ENCODE assay signal across 33 cellular contexts in genomic region chr12:23855813-23856212, GRCh38.
DNase-seq lines count a peak whose midpoint lies in the region; ATAC-seq and TF ChIP-seq lines count a peak whose summit lies in the region.
"Had no signal": no experiment of that assay in that cellular context is flagged by ENCODE, and none has a peak within 500 bp of the region (broad histone marks: within the 10 kb centered on the region; RNA-seq: fewer than 3 reads in every experiment).

No MANE protein-coding gene starts in this region.

- intact Hi-C loops in thyroid gland (cut with DNase I) (no loop called here), left colon (cut with DNase I, micrococcal nuclease) (no loop called here)

- ATAC-seq in GM18511 (IDR thresholded peaks at IDR 0.05; ENCODE audit: unreplicated experiment) = peak; percentile 68
- ATAC-seq in GM19463 (IDR thresholded peaks at IDR 0.05; ENCODE audit: unreplicated experiment) = peak; percentile 71
- ATAC-seq in left colon = no peak
- ATAC-seq: activated CD4-positive, CD25-positive, alpha-beta regulatory T cell treated with anti-CD3 and anti-CD28 coated beads, Interleukin-2, amount 50 U/mL, for 24 hours; activated CD8-positive, alpha-beta T cell treated with anti-CD3 and anti-CD28 coated beads for 36 hours; HepG2; left lung; stimulated activated naive CD8-positive, alpha-beta T cell treated with anti-CD3 and anti-CD28 coated beads, Interleukin-15, Interleukin-2, amounts not matched to agents 100 U/mL and 50 U/mL, for 24 hours had no signal

- no peaks in the 10 kb centered on the region for H3K36me3 ChIP-seq in thyroid gland
- H3K36me3 ChIP-seq: adrenal gland, left lung, ovary had no signal

- no peak overlapping the region for H3K27ac ChIP-seq in thyroid gland
- H3K27ac ChIP-seq: adrenal gland, left lung, ovary, SK-N-MC, skin epidermis had no signal

- H3K9me3 ChIP-seq in thyroid gland = no peaks in the 10 kb centered on the region
- H3K9me3 ChIP-seq: adrenal gland had no signal

- DNase-seq in MV-4-11 (lab: John Stamatoyannopoulos, UW) (peak; percentile 75), thyroid gland (no peak), NCI-H1694 (lab: John Stamatoyannopoulos, UW) (no peak), left colon (no peak), AML-193 (lab: John Stamatoyannopoulos, UW) (no peak)
- DNase-seq: activated CD8-positive, alpha-beta memory T cell treated with anti-CD3 and anti-CD28 coated beads, Interleukin-2, amount 50 U/mL, for 48 hours; activated CD8-positive, alpha-beta T cell treated with anti-CD3 and anti-CD28 coated beads for 36 hours; activated naive CD4-positive, alpha-beta T cell treated with anti-CD3 and anti-CD28 coated beads for 36 hours; adrenal gland; CD4-positive, alpha-beta T cell; endodermal cell; head of caudate nucleus; HFFc6; Karpas-422; left lung; NCI-H1436 treated with DMSO at 0.1 percent for 48 hours; NCI-H446; NCI-H774; OCI-M1; ovary; stimulated activated naive CD8-positive, alpha-beta T cell treated with anti-CD3 and anti-CD28 coated beads, Interleukin-15, Interleukin-2, amounts not matched to agents 100 U/mL and 50 U/mL, for 24 hours had no signal

- H3K9me3 Mint-ChIP-seq in brain = peaks cover 11 to 28% (median 19%) of the 10 kb centered on the region in 5 experiments

- peaks cover 30% of the 10 kb centered on the region for H3K36me3 Mint-ChIP-seq in brain

- H3K4me1 Mint-ChIP-seq in brain = peaks cover 30% of the 10 kb centered on the region
- H3K4me1 Mint-ChIP-seq: central memory CD8-positive, alpha-beta T cell; memory B cell; nephron had no signal

- no peaks in the 10 kb centered on the region for H3K4me1 ChIP-seq in thyroid gland
- H3K4me1 ChIP-seq: adrenal gland, left lung had no signal

- peak overlapping the region in 3 of 5 experiments; percentile 26 to 62 (median 47) for H3K4me3 Mint-ChIP-seq in brain
- H3K4me3 Mint-ChIP-seq: activated CD8-positive, alpha-beta T cell treated with anti-CD3 and anti-CD28 coated beads for 36 hours; activated naive CD4-positive, alpha-beta T cell treated with anti-CD3 and anti-CD28 coated beads for 36 hours; CD4-positive, alpha-beta T cell; central memory CD8-positive, alpha-beta T cell; dendritic cell treated with granulocyte-macrophage colony-stimulating factor and Interleukin-4, amounts not matched to agents 40 ng/mL and 50 ng/mL, for 4 days; endodermal cell; HFFc6; memory B cell; nephron; T-helper 1 cell treated with Interleukin-12 subunit alpha and Interleukin-12 subunit beta and Interleukin-4 antibody, amounts not matched to agents 30 μg/mL and 1 μg/mL, for 36 hours had no signal

- WGBS in thyroid gland, 2 donors = 69 to 71% methylated on average over 4 of the region's 4 CpGs

- peak overlapping the region in 3 of 5 experiments; percentile 20 to 67 (median 28) for H3K27ac Mint-ChIP-seq in brain
- H3K27ac Mint-ChIP-seq: activated CD8-positive, alpha-beta T cell treated with anti-CD3 and anti-CD28 coated beads for 36 hours; activated naive CD4-positive, alpha-beta T cell treated with anti-CD3 and anti-CD28 coated beads for 36 hours; CD4-positive, alpha-beta T cell; dendritic cell treated with granulocyte-macrophage colony-stimulating factor and Interleukin-4, amounts not matched to agents 40 ng/mL and 50 ng/mL, for 4 days; endodermal cell; HFFc6; memory B cell; nephron; T-helper 1 cell treated with Interleukin-12 subunit alpha and Interleukin-12 subunit beta and Interleukin-4 antibody, amounts not matched to agents 30 μg/mL and 1 μg/mL, for 36 hours had no signal

- no peak overlapping the region for H3K4me3 ChIP-seq in thyroid gland (replicated peaks in 1 of 3)
- H3K4me3 ChIP-seq: adrenal gland, left lung, ovary, SK-N-MC, skin epidermis had no signal

- no peaks in the 10 kb centered on the region for H3K27me3 ChIP-seq in thyroid gland
- H3K27me3 ChIP-seq: adrenal gland, left lung, ovary had no signal

- TF ChIP-seq POLR2A in thyroid gland (IDR thresholded peaks at IDR 0.05) = no peak

- no peaks in the 10 kb centered on the region for H3K27me3 Mint-ChIP-seq in brain
- H3K27me3 Mint-ChIP-seq: activated CD8-positive, alpha-beta T cell treated with anti-CD3 and anti-CD28 coated beads for 36 hours; CD4-positive, alpha-beta T cell; central memory CD8-positive, alpha-beta T cell; dendritic cell treated with granulocyte-macrophage colony-stimulating factor and Interleukin-4, amounts not matched to agents 40 ng/mL and 50 ng/mL, for 4 days; memory B cell had no signal

- no peak for TF ChIP-seq CTCF in brain (conservative IDR thresholded peaks at IDR 0.05)
- no peak for TF ChIP-seq CTCF in thyroid gland (IDR thresholded peaks at IDR 0.05)
